1 cellular context compared by ENCODE assay signal in genomic region chr6:139742671-139743070, GRCh38.
TF ChIP-seq lines count a peak whose summit lies in the region.

No MANE protein-coding gene starts in this region.

TF ChIP-seq in IMR-90, 13 proteins besides CTCF, POLR2A, EP300 and RAD21 (continued from another document):
- no peak for TF ChIP-seq USF2 (IDR thresholded peaks at IDR 0.05; ENCODE audit: low read depth, low read length)
- no peak for TF ChIP-seq SMC3 (IDR thresholded peaks at IDR 0.05; ENCODE audit: low read depth, low read length)
- no peak for TF ChIP-seq CHD1 (IDR thresholded peaks at IDR 0.05; ENCODE audit: low read depth, low read length)
- no peak for TF ChIP-seq MXI1 (IDR thresholded peaks at IDR 0.05; ENCODE audit: borderline replicate concordance, low read depth, low read length)
- TF ChIP-seq NFE2L2 (IDR thresholded peaks at IDR 0.05; ENCODE audit: low read depth, low read length) = no peak
- TF ChIP-seq MAFK (IDR thresholded peaks at IDR 0.05; ENCODE audit: low read depth, low read length) = no peak
- no peak for TF ChIP-seq ELK1 (IDR thresholded peaks at IDR 0.05; ENCODE audit: borderline replicate concordance, low read depth, low read length)
- no peak for TF ChIP-seq BHLHE40 (IDR thresholded peaks at IDR 0.05; ENCODE audit: low read depth, low read length)
- TF ChIP-seq RCOR1 (IDR thresholded peaks at IDR 0.05; ENCODE audit: insufficient replicate concordance, low read length) = no peak
- no peak for TF ChIP-seq CEBPB (IDR thresholded peaks at IDR 0.05; ENCODE audit: low read depth, low read length)
- TF ChIP-seq RFX5 (IDR thresholded peaks at IDR 0.05; ENCODE audit: low read depth, low read length) = no peak
- TF ChIP-seq MAZ (IDR thresholded peaks at IDR 0.05; ENCODE audit: borderline replicate concordance, low read depth, low read length) = no peak
TF ChIP-seq in IMR-90: peak in this region for 0.
